8 cellular contexts compared by ENCODE assay signal in genomic region chr16:85202631-85203461, GRCh38.
DNase-seq lines count a peak whose midpoint lies in the region; ATAC-seq and TF ChIP-seq lines count a peak whose summit lies in the region.

No MANE protein-coding gene starts in this region.

- H3K27me3 ChIP-seq in BJ (ENCODE audit: control insufficient read depth, insufficient read depth, low read length) = no peaks in the 10 kb centered on the region
- no peaks in the 10 kb centered on the region for H3K27me3 ChIP-seq in trophoblast cell (ENCODE audit: insufficient read depth, low read length)

- H3K79me2 ChIP-seq in trophoblast cell (ENCODE audit: control insufficient read depth, insufficient read depth, low read length, poor library complexity) = peaks cover 4% of the 10 kb centered on the region

- TF ChIP-seq CTCF in BJ (IDR thresholded peaks at IDR 0.05; ENCODE audit: insufficient read depth, low read depth, low read length) (no peak), GM10248 (IDR thresholded peaks at IDR 0.05; ENCODE audit: control extremely low read depth, extremely low read depth, low read depth, missing control alignments) (no peak)

- POLR2A ChIA-PET in BJ (lab: Charles Lee) = no interaction called here
- POLR2A ChIA-PET in GM10248 (lab: Yijun Ruan, JAX) = no interaction called here

- H2BK120ac ChIP-seq in trophoblast cell (ENCODE audit: insufficient read depth, low read length, poor library complexity) = peak overlapping the region; percentile 61

- H3K4me1 ChIP-seq in trophoblast cell (ENCODE audit: control insufficient read depth in 1 of 2, insufficient read depth in 2 of 2, low read length in 2 of 2) = peaks cover 22 to 38% of the 10 kb centered on the region in 2 experiments

- H2BK12ac ChIP-seq in trophoblast cell (ENCODE audit: low read length) = peak overlapping the region; percentile 20

- no peak overlapping the region for H3K27ac Mint-ChIP-seq in activated T-helper 2 cell treated with anti-CD3 and anti-CD28 coated beads, Interferon-gamma antibody, Interleukin-2, Interleukin-4, amounts not matched to agents 10 μg/mL and 5 μg/mL and 100 μg/mL, durations not matched to agents 14 hours and 24 hours and 36 hours

- H3K36me3 ChIP-seq in BJ (ENCODE audit: control insufficient read depth, insufficient read depth, low read length) = no peaks in the 10 kb centered on the region
- no peaks in the 10 kb centered on the region for H3K36me3 ChIP-seq in trophoblast cell (ENCODE audit: control insufficient read depth in 1 of 2, insufficient read depth in 2 of 2, low read length in 2 of 2)

- H2BK5ac ChIP-seq in trophoblast cell (ENCODE audit: low read depth, low read length, poor library complexity) = peak overlapping the region; percentile 65

- no peak overlapping the region for H3K23ac ChIP-seq in trophoblast cell (ENCODE audit: low read length)

- H3K36me3 Mint-ChIP-seq in activated T-helper 2 cell treated with anti-CD3 and anti-CD28 coated beads, Interferon-gamma antibody, Interleukin-2, Interleukin-4, amounts not matched to agents 10 μg/mL and 5 μg/mL and 100 μg/mL, durations not matched to agents 14 hours and 24 hours and 36 hours (ENCODE audit: low read depth) = no peaks in the 10 kb centered on the region

- H3K9me3 Mint-ChIP-seq in activated T-helper 2 cell treated with anti-CD3 and anti-CD28 coated beads, Interferon-gamma antibody, Interleukin-2, Interleukin-4, amounts not matched to agents 10 μg/mL and 5 μg/mL and 100 μg/mL, durations not matched to agents 14 hours and 24 hours and 36 hours = no peaks in the 10 kb centered on the region

- peak overlapping the region; percentile 55 for H3K27ac ChIP-seq in trophoblast cell (ENCODE audit: low read depth, low read length)

- H3K4me3 Mint-ChIP-seq in activated T-helper 2 cell treated with anti-CD3 and anti-CD28 coated beads, Interferon-gamma antibody, Interleukin-2, Interleukin-4, amounts not matched to agents 10 μg/mL and 5 μg/mL and 100 μg/mL, durations not matched to agents 14 hours and 24 hours and 36 hours (ENCODE audit: low read depth) = no peak overlapping the region

- DNase-seq in BJ (ENCODE audit: low read depth) = peak; percentile 60
- peak; percentile 85 for DNase-seq in left cardiac atrium
- no peak for DNase-seq in trophoblast cell
- DNase-seq in GM10248 (ENCODE audit: extremely low spot score) = no peak
- DNase-seq in GDM1 (lab: John Stamatoyannopoulos, UW) = no peak
- no peak for DNase-seq in activated T-helper 2 cell treated with anti-CD3 and anti-CD28 coated beads, Interferon-gamma antibody, Interleukin-2, Interleukin-4, amounts not matched to agents 10 μg/mL and 5 μg/mL and 100 μg/mL, durations not matched to agents 14 hours and 24 hours and 36 hours (ENCODE audit: low spot score)

- ATAC-seq in SK-N-SH treated with all-trans-retinoic acid at 6 μM for 48 hours (peak; percentile 79), left cardiac atrium (peak; percentile 83 to 86), GM19035 (IDR thresholded peaks at IDR 0.05; ENCODE audit: unreplicated experiment) (no peak)

- peak overlapping the region; percentile 77 for H4K91ac ChIP-seq in trophoblast cell (ENCODE audit: low read depth, low read length)

- H4K8ac ChIP-seq in trophoblast cell (ENCODE audit: low read depth, low read length) = peak overlapping the region; percentile 67

- WGBS in trophoblast cell (ENCODE audit: extremely low coverage, insufficient coverage, insufficient read length) = no CpG with 5 or more reads among the region's 21 CpGs

- no peak overlapping the region for H3K4me2 ChIP-seq in trophoblast cell (ENCODE audit: low read length)

- no peak overlapping the region for H3K9ac ChIP-seq in trophoblast cell (ENCODE audit: low read length)

- peak overlapping the region; percentile 19 for H2AFZ ChIP-seq in trophoblast cell (ENCODE audit: insufficient read depth, low read length, poor library complexity)

- CTCF ChIA-PET in BJ (lab: Yijun Ruan, JAX) = interaction anchor here (0.7 to 1.7 kb wide), 3 partner anchors 42 to 88 kb away, joined by 3 to 10 read pairs (median 3); no protein-coding TSS in a partner anchor
- CTCF ChIA-PET in GM10248 (lab: Yijun Ruan, JAX) = interaction anchor here (1.2 kb wide), 2 partner anchors 43 to 51 kb away, joined by 3 to 5 read pairs; no protein-coding TSS in a partner anchor

- peak overlapping the region; percentile 54 for H3K14ac ChIP-seq in trophoblast cell (ENCODE audit: low read length)

- peak overlapping the region; percentile 16 for H4K12ac ChIP-seq in trophoblast cell (ENCODE audit: low read depth, low read length)

- H3K18ac ChIP-seq in trophoblast cell (ENCODE audit: low read length) = peak overlapping the region; percentile 63

- no peak overlapping the region for H2AK5ac ChIP-seq in trophoblast cell (ENCODE audit: low read length)

- peaks cover 4% of the 10 kb centered on the region for H3K9me3 ChIP-seq in trophoblast cell (ENCODE audit: insufficient read depth, low read depth, low read length)

- peaks cover 2% of the 10 kb centered on the region for H3K27me3 Mint-ChIP-seq in activated T-helper 2 cell treated with anti-CD3 and anti-CD28 coated beads, Interferon-gamma antibody, Interleukin-2, Interleukin-4, amounts not matched to agents 10 μg/mL and 5 μg/mL and 100 μg/mL, durations not matched to agents 14 hours and 24 hours and 36 hours (ENCODE audit: low read depth)

- no peaks in the 10 kb centered on the region for H3K4me1 Mint-ChIP-seq in activated T-helper 2 cell treated with anti-CD3 and anti-CD28 coated beads, Interferon-gamma antibody, Interleukin-2, Interleukin-4, amounts not matched to agents 10 μg/mL and 5 μg/mL and 100 μg/mL, durations not matched to agents 14 hours and 24 hours and 36 hours (ENCODE audit: low read depth)

- H3K4me3 ChIP-seq in BJ (ENCODE audit: low read depth, low read length) (no peak overlapping the region), trophoblast cell (ENCODE audit: low read depth, low read length) (no peak overlapping the region)

- H3K79me1 ChIP-seq in trophoblast cell (ENCODE audit: low read length) = peaks cover 15% of the 10 kb centered on the region

- intact Hi-C loops in left cardiac atrium (cut with DNase I) = loop anchor here in 1 of 2 donors (5.0 kb wide), 1 partner anchor 51 kb away; no protein-coding TSS in a partner anchor
- intact Hi-C loops in activated T-helper 2 cell treated with anti-CD3 and anti-CD28 coated beads, Interferon-gamma antibody, Interleukin-2, Interleukin-4, amounts not matched to agents 10 μg/mL and 5 μg/mL and 100 μg/mL, durations not matched to agents 14 hours and 24 hours and 36 hours (cut with micrococcal nuclease) = no loop called here

- H3K4ac ChIP-seq in trophoblast cell (ENCODE audit: low read depth, low read length) = no peak overlapping the region

TF ChIP-seq in SK-N-SH treated with all-trans-retinoic acid at 6 μM for 48 hours, 23 proteins besides CTCF, POLR2A, EP300 and RAD21:
- no peak for TF ChIP-seq CREB5 (CRISPR knock-in tag; IDR thresholded peaks at IDR 0.05; ENCODE audit: low read depth)
- TF ChIP-seq TCF4 (CRISPR knock-in tag; IDR thresholded peaks at IDR 0.05; ENCODE audit: borderline replicate concordance) = peak; percentile 75

Comparison
In these comparisons a context has a peak if more than half of its experiments do, and no peak if none do; other contexts are left out.
1. DNase-seq: peak in BJ (single experiment) and left cardiac atrium (single experiment); none in trophoblast cell (0 of 2), GM10248 (single experiment), GDM1 (single experiment) and activated T-helper 2 cell treated with anti-CD3 and anti-CD28 coated beads, Interferon-gamma antibody, Interleukin-2, Interleukin-4, amounts not matched to agents 10 μg/mL and 5 μg/mL and 100 μg/mL, durations not matched to agents 14 hours and 24 hours and 36 hours (single experiment).